Comparison of ENCODE assay signal across 1 cellular context in genomic region chr4:185589067-185589844, GRCh38.
A peak's percentile ranks its signal among the peaks of the same experiment; 100 is the strongest.
TF ChIP-seq lines count a peak whose summit lies in the region.

No MANE protein-coding gene starts in this region.

TF ChIP-seq in HepG2, 621 proteins besides CTCF, POLR2A, EP300 and RAD21:
- TF ChIP-seq ZSCAN21 (CRISPR knock-in tag; IDR thresholded peaks at IDR 0.05; ENCODE audit: borderline replicate concordance), result no peak
- TF ChIP-seq ONECUT2 (CRISPR knock-in tag; IDR thresholded peaks at IDR 0.05), result no peak
- peak; percentile 65 for TF ChIP-seq ATF7 (IDR thresholded peaks at IDR 0.05)
- TF ChIP-seq ATF7 (CRISPR knock-in tag; IDR thresholded peaks at IDR 0.05), result no peak
- no peak for TF ChIP-seq GRHL1 (CRISPR knock-in tag; conservative IDR thresholded peaks at IDR 0.05)
- TF ChIP-seq REST (IDR thresholded peaks at IDR 0.05; ENCODE audit: borderline replicate concordance in 1 of 2, low read depth in 1 of 2, low read length in 2 of 2), result no peak
- no peak for TF ChIP-seq ZNF451 (CRISPR knock-in tag; IDR thresholded peaks at IDR 0.05)
- TF ChIP-seq ZNF160 (CRISPR knock-in tag; IDR thresholded peaks at IDR 0.05), result no peak
- no peak for TF ChIP-seq ZNF33B (CRISPR knock-in tag; IDR thresholded peaks at IDR 0.05)
- TF ChIP-seq CREB1 (IDR thresholded peaks at IDR 0.05), result peak; percentile 36; the same call in 1 of the 2 replicates
- no peak for TF ChIP-seq CREB1 (CRISPR knock-in tag; IDR thresholded peaks at IDR 0.05)
- no peak for TF ChIP-seq ZNF3 (CRISPR knock-in tag; IDR thresholded peaks at IDR 0.05)
- no peak for TF ChIP-seq ZBTB49 (CRISPR knock-in tag; IDR thresholded peaks at IDR 0.05; ENCODE audit: borderline replicate concordance)
- TF ChIP-seq SNAPC2 (CRISPR knock-in tag; IDR thresholded peaks at IDR 0.05), result no peak
- TF ChIP-seq ZNF646 (CRISPR knock-in tag; IDR thresholded peaks at IDR 0.05), result no peak
- TF ChIP-seq CHD2 (IDR thresholded peaks at IDR 0.05; ENCODE audit: low read depth, low read length), result no peak
- TF ChIP-seq CSRNP1 (CRISPR knock-in tag; IDR thresholded peaks at IDR 0.05), result no peak
